In the genomic region with DNA sequence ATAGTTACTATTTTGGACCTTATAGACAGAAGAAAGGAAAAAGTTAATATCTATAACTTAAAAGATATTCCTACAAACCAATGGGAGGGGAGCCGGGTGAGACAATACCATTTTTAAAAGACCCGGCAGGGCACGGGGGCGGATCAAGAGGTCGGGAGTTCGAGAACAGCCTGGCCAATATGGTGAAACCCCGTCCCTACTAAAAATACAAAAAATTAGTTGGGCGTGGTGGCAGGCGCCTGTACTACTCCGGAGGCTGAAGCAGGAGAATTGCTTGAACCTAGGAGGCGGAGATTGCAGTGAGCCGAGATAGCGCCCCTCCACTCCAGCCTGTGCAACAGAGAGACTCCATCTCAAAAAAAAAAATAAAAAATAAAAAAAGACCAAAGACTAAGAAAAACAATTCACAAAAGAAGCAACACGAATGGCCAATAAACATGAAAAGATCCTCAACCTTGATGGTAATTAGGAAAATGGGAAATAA, we compare ENCODE assay signal across 8 cellular contexts. TPM values are rescaled to one million over a fixed set of nuclear protein-coding genes. Genes with fewer than 3 reads are reported as not detected.
A peak's percentile ranks its signal among the peaks of the same experiment; 100 is the strongest.
DNase-seq lines count a peak whose midpoint lies in the region; ATAC-seq and TF ChIP-seq lines count a peak whose summit lies in the region.

No MANE protein-coding gene starts in this region.

- no peaks in the 10 kb centered on the region for H3K9me2 ChIP-seq in OCI-LY7 (ENCODE audit: insufficient read depth, low read length)

- H3K9ac ChIP-seq in parathyroid adenoma = no peak overlapping the region

- POLR2A ChIA-PET in OCI-LY7 (lab: Charles Lee) = interaction anchor here (0.6 to 0.7 kb wide), 2 partner anchors 8 to 295 kb away, joined by 4 to 8 read pairs; no protein-coding TSS in a partner anchor

- H3K79me2 ChIP-seq in OCI-LY7 (ENCODE audit: insufficient read depth, low read depth, low read length) = peaks cover 40% of the 10 kb centered on the region
- no peaks in the 10 kb centered on the region for H3K79me2 ChIP-seq in parathyroid adenoma

- H3K27me3 ChIP-seq in parathyroid adenoma (ENCODE audit: control insufficient read depth, insufficient read depth, low read length) = no peaks in the 10 kb centered on the region

- ATAC-seq in GM19452 (IDR thresholded peaks at IDR 0.05; ENCODE audit: unreplicated experiment) (no peak), GM21515 (IDR thresholded peaks at IDR 0.05; ENCODE audit: unreplicated experiment) (no peak)

- 0 out of 2 replicates have a peak, but pooled peaks have one; percentile 27 for TF ChIP-seq CTCF in OCI-LY7 (conservative IDR thresholded peaks at IDR 0.05; ENCODE audit: low read length)
- TF ChIP-seq CTCF in parathyroid adenoma (IDR thresholded peaks at IDR 0.05) = no peak

- H3K4me1 ChIP-seq in OCI-LY7 (ENCODE audit: insufficient read depth, low read length, poor library complexity, severe bottlenecking) (peaks cover 30% of the 10 kb centered on the region), parathyroid adenoma (no peaks in the 10 kb centered on the region)

- no TSS peak for BruUV-seq in OCI-LY7 (replicated peaks; lab: Mats Ljungman, UMichigan)

- intact Hi-C loops in OCI-LY7 (cut with micrococcal nuclease; ENCODE audit: unreplicated experiment) = no loop called here

- H4K20me1 ChIP-seq in OCI-LY7 (ENCODE audit: insufficient read depth, low read length) = peaks cover 15% of the 10 kb centered on the region

- H3K36me3 ChIP-seq in OCI-LY7 (ENCODE audit: insufficient read depth, low read length) (no peaks in the 10 kb centered on the region), parathyroid adenoma (ENCODE audit: control insufficient read depth, insufficient read depth, low read length) (no peaks in the 10 kb centered on the region)

- H2AFZ ChIP-seq in OCI-LY7 (ENCODE audit: low read length) = peak overlapping the region; percentile 98
- H2AFZ ChIP-seq in parathyroid adenoma = peak overlapping the region; percentile 85

- peak overlapping the region; percentile 93 for H3K4me2 ChIP-seq in OCI-LY7 (ENCODE audit: low read length)
- H3K4me2 ChIP-seq in parathyroid adenoma (ENCODE audit: low read length) = peak overlapping the region; percentile 91

- H3K27ac ChIP-seq in OCI-LY7 (ENCODE audit: low read depth, low read length, poor library complexity, severe bottlenecking) (no peak overlapping the region), parathyroid adenoma (no peak overlapping the region)

- H3K9me3 ChIP-seq in OCI-LY7 (ENCODE audit: low read length) (no peaks in the 10 kb centered on the region), parathyroid adenoma (ENCODE audit: control insufficient read depth, low read length) (no peaks in the 10 kb centered on the region)

- CTCF ChIA-PET in OCI-LY7 (lab: Charles Lee; ENCODE audit: unreplicated experiment) = no interaction called here

- H3K4me3 ChIP-seq in OCI-LY7 (ENCODE audit: low read depth, low read length, poor library complexity, severe bottlenecking) = peak overlapping the region; percentile 94
- peak overlapping the region; percentile 97 for H3K4me3 ChIP-seq in parathyroid adenoma (ENCODE audit: low read depth, low read length)

- peak; percentile 12 for DNase-seq in H4 (ENCODE audit: low spot score)
- DNase-seq in OCI-LY7 (ENCODE audit: low spot score) = peak; percentile 25
- peak; percentile 30 for DNase-seq in dermis blood vessel endothelial cell
- no peak for DNase-seq in NCI-H1105 (lab: John Stamatoyannopoulos, UW)
- DNase-seq in AG08395 (ENCODE audit: low spot score) = no peak

RNA-seq across cellular contexts. Expression of a gene that starts 1.2 kb away (rescaled TPM):
- total RNA-seq in H4 (2014; rRNA removed; shearing (Covaris generic)) = 30.2 and 39.5 TPM in 2 replicates
- total RNA-seq in OCI-LY7 (2014; rRNA removed; shearing (Covaris generic)) = 22.0 and 28.7 TPM in 2 replicates
- 86.3 and 92.3 TPM in 2 replicates for total RNA-seq in OCI-LY7 (2022)
- total RNA-seq in dermis blood vessel endothelial cell = 16.0 and 41.0 TPM in 2 replicates

Comparison
In these comparisons a context has a peak if more than half of its experiments do, and no peak if none do; other contexts are left out.
1. DNase-seq: peak in H4 (single experiment), OCI-LY7 (single experiment) and dermis blood vessel endothelial cell (single experiment); none in NCI-H1105 (single experiment) and AG08395 (single experiment).